In genomic region chr3:138389841-138390581, GRCh38 we compare ENCODE assay signal across 10 cellular contexts. TPM values are rescaled to one million over a fixed set of nuclear protein-coding genes. Genes with fewer than 3 reads are reported as not detected.
DNase-seq lines count a peak whose midpoint lies in the region; ATAC-seq, FAIRE-seq and TF ChIP-seq lines count a peak whose summit lies in the region.
"Had no signal": no experiment of that assay in that cellular context is flagged by ENCODE, and none has a peak within 500 bp of the region (broad histone marks: within the 10 kb centered on the region; RNA-seq: fewer than 3 reads in every experiment).

No MANE protein-coding gene starts in this region.

- no peak overlapping the region for H3K9ac ChIP-seq in mesendoderm (ENCODE audit: low read length)

- no peak overlapping the region for H4K8ac ChIP-seq in mesendoderm (ENCODE audit: low read depth, low read length)

- no peak overlapping the region for H3K18ac ChIP-seq in mesendoderm (ENCODE audit: low read length)

- H3K79me1 ChIP-seq in mesendoderm (ENCODE audit: low read length): no peaks in the 10 kb centered on the region

- no peak for TF ChIP-seq POLR2A in A549 (IDR thresholded peaks at IDR 0.05; ENCODE audit: low read length)

- H3K4me3 ChIP-seq in A549: no peak overlapping the region
- H3K4me3 ChIP-seq in coronary artery: peak overlapping the region; percentile 22
- H3K4me3 ChIP-seq in mesendoderm (ENCODE audit: low read length): no peak overlapping the region
- no peak overlapping the region for H3K4me3 ChIP-seq in OCI-LY7 (ENCODE audit: low read depth, low read length, poor library complexity, severe bottlenecking)

- H3K23ac ChIP-seq in mesendoderm (ENCODE audit: low read length): no peak overlapping the region

- no peaks in the 10 kb centered on the region for H3K9me3 ChIP-seq in A549
- no peaks in the 10 kb centered on the region for H3K9me3 ChIP-seq in OCI-LY7 (ENCODE audit: low read length)

- peak; percentile 54 to 74 for DNase-seq in A549 (ENCODE audit: low read depth in 1 of 2, low spot score in 1 of 2)
- peak; percentile 58 for DNase-seq in LoVo (ENCODE audit: low spot score)
- DNase-seq in coronary artery (ENCODE audit: low spot score): peak; percentile 74
- DNase-seq in mesendoderm: peak; percentile 86
- DNase-seq in OCI-LY7 (ENCODE audit: low spot score): no peak
- DNase-seq in activated effector memory CD4-positive, alpha-beta T cell treated with anti-CD3 and anti-CD28 coated beads, Interleukin-2, amount 50 U/mL, for 16 hours: no peak
- DNase-seq: CD4-positive, CD25-positive, alpha-beta regulatory T cell; endodermal cell had no signal

- no peak overlapping the region for H2AK5ac ChIP-seq in mesendoderm (ENCODE audit: low read length)

- TF ChIP-seq CTCF in A549 (IDR thresholded peaks at IDR 0.05): no peak
- TF ChIP-seq CTCF in coronary artery (IDR thresholded peaks at IDR 0.05): no peak
- no peak for TF ChIP-seq CTCF in OCI-LY7 (conservative IDR thresholded peaks at IDR 0.05; ENCODE audit: low read length)

- H3K27ac ChIP-seq in A549 (peak overlapping the region; percentile 69 to 91), coronary artery (peak overlapping the region; percentile 55 to 83), mesendoderm (ENCODE audit: low read depth, low read length) (no peak overlapping the region), OCI-LY7 (ENCODE audit: low read depth, low read length, poor library complexity, severe bottlenecking) (no peak overlapping the region)

- intact Hi-C loops in OCI-LY7 (cut with micrococcal nuclease; ENCODE audit: unreplicated experiment): no loop called here

- peak; percentile 97 for ATAC-seq in A549
- ATAC-seq in GM21825 (IDR thresholded peaks at IDR 0.05; ENCODE audit: unreplicated experiment): no peak
- no peak for ATAC-seq in HG02870 (IDR thresholded peaks at IDR 0.05; ENCODE audit: unreplicated experiment)

- CTCF ChIA-PET in A549 (lab: Yijun Ruan, JAX) (interaction anchor here (0.9 to 1.3 kb wide), 2 partner anchors 40 to 58 kb away, joined by 3 to 4 read pairs; no protein-coding TSS in a partner anchor), OCI-LY7 (lab: Charles Lee; ENCODE audit: unreplicated experiment) (no interaction called here)

- no TSS peak for BruUV-seq in OCI-LY7 (replicated peaks; lab: Mats Ljungman, UMichigan)

- no peaks in the 10 kb centered on the region for H4K20me1 ChIP-seq in OCI-LY7 (ENCODE audit: insufficient read depth, low read length)

- peak in 1 of 2 experiments; percentile 15; a peak in 1 of 5 replicates for TF ChIP-seq EP300 in A549 (IDR thresholded peaks at IDR 0.05)

- no peaks in the 10 kb centered on the region for H3K27me3 ChIP-seq in mesendoderm (ENCODE audit: insufficient read depth, low read length, poor library complexity)

- H3K9me2 ChIP-seq in OCI-LY7 (ENCODE audit: insufficient read depth, low read length): no peaks in the 10 kb centered on the region

- H3K56ac ChIP-seq in mesendoderm (ENCODE audit: low read length): no peak overlapping the region

- H3K4me1 ChIP-seq in A549: peaks cover 22% of the 10 kb centered on the region
- no peaks in the 10 kb centered on the region for H3K4me1 ChIP-seq in mesendoderm (ENCODE audit: control insufficient read depth, low read depth, low read length)
- no peaks in the 10 kb centered on the region for H3K4me1 ChIP-seq in OCI-LY7 (ENCODE audit: insufficient read depth, low read length, poor library complexity, severe bottlenecking)

- peak overlapping the region; percentile 69 for H3K4me2 ChIP-seq in A549
- H3K4me2 ChIP-seq in mesendoderm (ENCODE audit: low read length): no peak overlapping the region
- no peak overlapping the region for H3K4me2 ChIP-seq in OCI-LY7 (ENCODE audit: low read length)

- no peak overlapping the region for H2BK15ac ChIP-seq in mesendoderm (replicated peaks; ENCODE audit: low read depth)

- no peak overlapping the region for H2AFZ ChIP-seq in OCI-LY7 (ENCODE audit: low read length)

- H2BK5ac ChIP-seq in mesendoderm (ENCODE audit: low read length): no peak overlapping the region

- H3K36me3 ChIP-seq in mesendoderm (ENCODE audit: control insufficient read depth, insufficient read depth, low read length) (no peaks in the 10 kb centered on the region), OCI-LY7 (ENCODE audit: insufficient read depth, low read length) (no peaks in the 10 kb centered on the region)

- TF ChIP-seq RAD21 in A549 (conservative IDR thresholded peaks at IDR 0.05 in 1 of 2, IDR thresholded peaks at IDR 0.05 in 1 of 2): no peak

- H3K79me2 ChIP-seq in mesendoderm (ENCODE audit: control insufficient read depth, insufficient read depth, low read length) (no peaks in the 10 kb centered on the region), OCI-LY7 (ENCODE audit: insufficient read depth, low read depth, low read length) (no peaks in the 10 kb centered on the region)

- H3K4ac ChIP-seq in mesendoderm (ENCODE audit: low read depth, low read length): no peak overlapping the region

- H2BK120ac ChIP-seq in mesendoderm (ENCODE audit: low read depth, low read length): no peak overlapping the region

- no peak overlapping the region for H4K5ac ChIP-seq in mesendoderm (ENCODE audit: low read length)

- POLR2A ChIA-PET in A549 (lab: Yijun Ruan, JAX) (no interaction called here), OCI-LY7 (lab: Charles Lee) (no interaction called here)

- WGBS in A549 (ENCODE audit: missing lambda C conversion rate): 35% methylated on average over 8 of the region's 9 CpGs
- WGBS in mesendoderm (ENCODE audit: extremely low coverage, insufficient coverage, low lambda C conversion rate): no CpG with 5 or more reads among the region's 9 CpGs

- no peak for FAIRE-seq in A549 (lab: Jason Lieb, UNC)

TF ChIP-seq in A549, 52 proteins besides CTCF, POLR2A, EP300 and RAD21:
- peak; percentile 51; the same call in 1 of the 2 replicates for TF ChIP-seq MAX (IDR thresholded peaks at IDR 0.05)
- TF ChIP-seq RFX5 (IDR thresholded peaks at IDR 0.05): no peak
- TF ChIP-seq FOSB (CRISPR knock-in tag; IDR thresholded peaks at IDR 0.05): no peak
- TF ChIP-seq CHD4 (IDR thresholded peaks at IDR 0.05; ENCODE audit: borderline replicate concordance): no peak
- 0 out of 5 replicates have a peak, but pooled peaks of 1 of the 2 experiments have one; percentile 22 for TF ChIP-seq JUN (IDR thresholded peaks at IDR 0.05)
- TF ChIP-seq E2F6 (IDR thresholded peaks at IDR 0.05; ENCODE audit: borderline replicate concordance, low read depth): no peak
- TF ChIP-seq BHLHE40 (IDR thresholded peaks at IDR 0.05; ENCODE audit: low read depth, low read length): no peak
- TF ChIP-seq FOSL2 (IDR thresholded peaks at IDR 0.05): peak; percentile 48; the same call in 1 of the 2 replicates
- TF ChIP-seq FOSL2 (CRISPR knock-in tag; IDR thresholded peaks at IDR 0.05): peak; percentile 64

RNA-seq across cellular contexts. Expression of gene MRAS, which starts 41.6 kb away (rescaled TPM):
- polyA plus RNA-seq in A549 (2011; rRNA removed) (11.2 and 12.4 TPM in 2 replicates), A549 (2017; fragmentation: RNase III; extraction: RNeasy Plus Mini Kit Qiagen cat#74134 plus additional on column Dnase treatment) (11.5 to 15.0 TPM (median 13.0 TPM) in 3 replicates)
- 7.9 and 8.9 TPM in 2 replicates for polyA plus RNA-seq in A549 (2012; cell fraction: cytosol; rRNA removed)
- 4.7 and 7.6 TPM in 2 replicates for polyA plus RNA-seq in A549 (2012; cell fraction: nucleus; rRNA removed)
- polyA minus RNA-seq in A549 (2011; rRNA and poly(A)+ RNA removed): 11.0 and 13.9 TPM in 2 replicates
- 9.5 TPM for polyA plus RNA-seq in mesendoderm (2013, experiment 1 of 2)
- polyA plus RNA-seq in mesendoderm (2013, experiment 2 of 2): 7.3 TPM
- total RNA-seq in OCI-LY7 (2014; rRNA removed; shearing (Covaris generic)): not detected in 2 replicates
- total RNA-seq in OCI-LY7 (2022): not detected in 2 replicates
- total RNA-seq: CD4-positive, CD25-positive, alpha-beta regulatory T cell had no signal
- polyA plus RNA-seq: CD4-positive, CD25-positive, alpha-beta regulatory T cell had no signal

RNA-seq across cellular contexts. Expression of gene ESYT3, which starts 44.4 kb away (rescaled TPM):
- 0.92 and 1.0 TPM in 2 replicates for polyA plus RNA-seq in A549 (2011; rRNA removed)
- 0.59 and 0.83 TPM in 2 replicates for polyA plus RNA-seq in A549 (2012; cell fraction: cytosol; rRNA removed)
- 2.9 and 3.0 TPM in 2 replicates for polyA plus RNA-seq in A549 (2012; cell fraction: nucleus; rRNA removed)
- polyA plus RNA-seq in A549 (2017; fragmentation: RNase III; extraction: RNeasy Plus Mini Kit Qiagen cat#74134 plus additional on column Dnase treatment): 1.1 to 1.7 TPM (median 1.2 TPM) in 3 replicates
- 1.3 and 1.8 TPM in 2 replicates for polyA minus RNA-seq in A549 (2011; rRNA and poly(A)+ RNA removed)
- 1.9 TPM for polyA plus RNA-seq in mesendoderm (2013, experiment 1 of 2)
- polyA plus RNA-seq in mesendoderm (2013, experiment 2 of 2): 1.9 TPM
- total RNA-seq in OCI-LY7 (2014; rRNA removed; shearing (Covaris generic)): not detected in 2 replicates
- total RNA-seq in OCI-LY7 (2022): not detected in 2 replicates
- total RNA-seq: CD4-positive, CD25-positive, alpha-beta regulatory T cell had no signal

Comparison
In these comparisons a context has a peak if more than half of its experiments do, and no peak if none do; other contexts are left out.
1. ATAC-seq: peak in A549 (2 of 2); none in GM21825 (single experiment) and HG02870 (single experiment).
2. DNase-seq: peak in A549 (2 of 2), LoVo (single experiment), coronary artery (single experiment) and mesendoderm (single experiment); none in OCI-LY7 (single experiment) and activated effector memory CD4-positive, alpha-beta T cell treated with anti-CD3 and anti-CD28 coated beads, Interleukin-2, amount 50 U/mL, for 16 hours (single experiment).
3. H3K27ac ChIP-seq: peak in A549 (2 of 2) and coronary artery (2 of 2); none in mesendoderm (single experiment) and OCI-LY7 (single experiment).